1 cellular context compared by ENCODE assay signal in the genomic region with DNA sequence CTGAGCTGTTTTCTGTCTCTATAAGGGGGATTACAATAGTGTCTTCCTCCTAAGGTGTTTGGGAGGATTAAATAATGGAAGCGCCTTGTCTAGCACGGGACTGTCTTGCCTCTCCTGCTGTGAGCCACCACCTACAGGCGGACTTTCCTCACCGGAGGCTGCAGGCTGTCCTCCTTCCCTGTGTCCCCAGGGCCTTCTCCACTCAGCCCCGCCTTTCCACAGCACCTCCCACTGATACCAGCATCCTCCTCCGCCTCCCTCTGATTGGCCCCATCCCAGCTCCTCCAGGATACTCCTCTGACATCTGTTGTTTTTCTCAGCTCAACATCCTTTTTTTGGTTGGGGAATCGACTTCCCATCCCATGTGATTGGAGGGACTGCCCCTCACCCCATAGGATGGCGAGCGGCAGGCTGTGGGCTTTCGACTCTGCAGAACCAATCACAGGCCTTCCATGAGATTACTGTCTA.
TF ChIP-seq lines count a peak whose summit lies in the region.

No MANE protein-coding gene starts in this region.

TF ChIP-seq in HEK293, 187 proteins besides CTCF, POLR2A, EP300 and RAD21 (continued from another document):
- TF ChIP-seq, protein P1, sequence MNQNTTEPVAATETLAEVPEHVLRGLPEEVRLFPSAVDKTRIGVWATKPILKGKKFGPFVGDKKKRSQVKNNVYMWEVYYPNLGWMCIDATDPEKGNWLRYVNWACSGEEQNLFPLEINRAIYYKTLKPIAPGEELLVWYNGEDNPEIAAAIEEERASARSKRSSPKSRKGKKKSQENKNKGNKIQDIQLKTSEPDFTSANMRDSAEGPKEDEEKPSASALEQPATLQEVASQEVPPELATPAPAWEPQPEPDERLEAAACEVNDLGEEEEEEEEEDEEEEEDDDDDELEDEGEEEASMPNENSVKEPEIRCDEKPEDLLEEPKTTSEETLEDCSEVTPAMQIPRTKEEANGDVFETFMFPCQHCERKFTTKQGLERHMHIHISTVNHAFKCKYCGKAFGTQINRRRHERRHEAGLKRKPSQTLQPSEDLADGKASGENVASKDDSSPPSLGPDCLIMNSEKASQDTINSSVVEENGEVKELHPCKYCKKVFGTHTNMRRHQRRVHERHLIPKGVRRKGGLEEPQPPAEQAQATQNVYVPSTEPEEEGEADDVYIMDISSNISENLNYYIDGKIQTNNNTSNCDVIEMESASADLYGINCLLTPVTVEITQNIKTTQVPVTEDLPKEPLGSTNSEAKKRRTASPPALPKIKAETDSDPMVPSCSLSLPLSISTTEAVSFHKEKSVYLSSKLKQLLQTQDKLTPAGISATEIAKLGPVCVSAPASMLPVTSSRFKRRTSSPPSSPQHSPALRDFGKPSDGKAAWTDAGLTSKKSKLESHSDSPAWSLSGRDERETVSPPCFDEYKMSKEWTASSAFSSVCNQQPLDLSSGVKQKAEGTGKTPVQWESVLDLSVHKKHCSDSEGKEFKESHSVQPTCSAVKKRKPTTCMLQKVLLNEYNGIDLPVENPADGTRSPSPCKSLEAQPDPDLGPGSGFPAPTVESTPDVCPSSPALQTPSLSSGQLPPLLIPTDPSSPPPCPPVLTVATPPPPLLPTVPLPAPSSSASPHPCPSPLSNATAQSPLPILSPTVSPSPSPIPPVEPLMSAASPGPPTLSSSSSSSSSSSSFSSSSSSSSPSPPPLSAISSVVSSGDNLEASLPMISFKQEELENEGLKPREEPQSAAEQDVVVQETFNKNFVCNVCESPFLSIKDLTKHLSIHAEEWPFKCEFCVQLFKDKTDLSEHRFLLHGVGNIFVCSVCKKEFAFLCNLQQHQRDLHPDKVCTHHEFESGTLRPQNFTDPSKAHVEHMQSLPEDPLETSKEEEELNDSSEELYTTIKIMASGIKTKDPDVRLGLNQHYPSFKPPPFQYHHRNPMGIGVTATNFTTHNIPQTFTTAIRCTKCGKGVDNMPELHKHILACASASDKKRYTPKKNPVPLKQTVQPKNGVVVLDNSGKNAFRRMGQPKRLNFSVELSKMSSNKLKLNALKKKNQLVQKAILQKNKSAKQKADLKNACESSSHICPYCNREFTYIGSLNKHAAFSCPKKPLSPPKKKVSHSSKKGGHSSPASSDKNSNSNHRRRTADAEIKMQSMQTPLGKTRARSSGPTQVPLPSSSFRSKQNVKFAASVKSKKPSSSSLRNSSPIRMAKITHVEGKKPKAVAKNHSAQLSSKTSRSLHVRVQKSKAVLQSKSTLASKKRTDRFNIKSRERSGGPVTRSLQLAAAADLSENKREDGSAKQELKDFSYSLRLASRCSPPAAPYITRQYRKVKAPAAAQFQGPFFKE (tag by site-specific recombination; IDR thresholded peaks at IDR 0.05; ENCODE audit: borderline replicate concordance) = no peak
- TF ChIP-seq ZSCAN23 (tag by site-specific recombination; IDR thresholded peaks at IDR 0.05) = no peak; the same call in 1 of the 2 replicates
- no peak for TF ChIP-seq ZFP37 (tag by site-specific recombination; IDR thresholded peaks at IDR 0.05)
- TF ChIP-seq, protein P2, sequence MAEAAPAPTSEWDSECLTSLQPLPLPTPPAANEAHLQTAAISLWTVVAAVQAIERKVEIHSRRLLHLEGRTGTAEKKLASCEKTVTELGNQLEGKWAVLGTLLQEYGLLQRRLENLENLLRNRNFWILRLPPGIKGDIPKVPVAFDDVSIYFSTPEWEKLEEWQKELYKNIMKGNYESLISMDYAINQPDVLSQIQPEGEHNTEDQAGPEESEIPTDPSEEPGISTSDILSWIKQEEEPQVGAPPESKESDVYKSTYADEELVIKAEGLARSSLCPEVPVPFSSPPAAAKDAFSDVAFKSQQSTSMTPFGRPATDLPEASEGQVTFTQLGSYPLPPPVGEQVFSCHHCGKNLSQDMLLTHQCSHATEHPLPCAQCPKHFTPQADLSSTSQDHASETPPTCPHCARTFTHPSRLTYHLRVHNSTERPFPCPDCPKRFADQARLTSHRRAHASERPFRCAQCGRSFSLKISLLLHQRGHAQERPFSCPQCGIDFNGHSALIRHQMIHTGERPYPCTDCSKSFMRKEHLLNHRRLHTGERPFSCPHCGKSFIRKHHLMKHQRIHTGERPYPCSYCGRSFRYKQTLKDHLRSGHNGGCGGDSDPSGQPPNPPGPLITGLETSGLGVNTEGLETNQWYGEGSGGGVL (tag by site-specific recombination; IDR thresholded peaks at IDR 0.05) = no peak
- no peak for TF ChIP-seq ZNF658 (tag by site-specific recombination; IDR thresholded peaks at IDR 0.05)
- TF ChIP-seq GLI2 (tag by site-specific recombination; IDR thresholded peaks at IDR 0.05; ENCODE audit: borderline replicate concordance, low read depth) = no peak
